In genomic region chr15:29815000-29815704, GRCh38 we compare ENCODE assay signal across 2 cellular contexts.
TF ChIP-seq lines count a peak whose summit lies in the region.

No MANE protein-coding gene starts in this region.

TF ChIP-seq in A549, 52 proteins besides CTCF, POLR2A, EP300 and RAD21 (continued from another document):
- no peak for TF ChIP-seq BCL3 (IDR thresholded peaks at IDR 0.05)
- TF ChIP-seq NFE2L2 (conservative IDR thresholded peaks at IDR 0.05; ENCODE audit: low read length): peak; percentile 44; the same call in 1 of the 2 replicates
- TF ChIP-seq TFCP2L1 (CRISPR knock-in tag; IDR thresholded peaks at IDR 0.05): no peak
- no peak for TF ChIP-seq RFX5 (IDR thresholded peaks at IDR 0.05)
- no peak for TF ChIP-seq HEYL (CRISPR knock-in tag; IDR thresholded peaks at IDR 0.05)
- TF ChIP-seq TP53 (CRISPR knock-in tag; IDR thresholded peaks at IDR 0.05): no peak
- TF ChIP-seq HDAC2 (IDR thresholded peaks at IDR 0.05): no peak
- TF ChIP-seq MAFK (IDR thresholded peaks at IDR 0.05; ENCODE audit: partially characterized antibody): peak; percentile 81
- TF ChIP-seq MAX (IDR thresholded peaks at IDR 0.05): peak; percentile 55

TF ChIP-seq in K562, 482 proteins besides CTCF, POLR2A, EP300 and RAD21 (continues in another document):
- TF ChIP-seq HES1 (IDR thresholded peaks at IDR 0.05; ENCODE audit: low read depth) (no peak), KAT8 (IDR thresholded peaks at IDR 0.05; ENCODE audit: low read depth) (no peak), TSC22D4 (tag; IDR thresholded peaks at IDR 0.05) (no peak), MTF1 (CRISPR knock-in tag; IDR thresholded peaks at IDR 0.05; ENCODE audit: borderline replicate concordance) (no peak), NUFIP1 (IDR thresholded peaks at IDR 0.05; ENCODE audit: partially characterized antibody) (no peak), ATF7 (IDR thresholded peaks at IDR 0.05) (no peak), SP1 (CRISPR knock-in tag; IDR thresholded peaks at IDR 0.05) (no peak), BRD4 (IDR thresholded peaks at IDR 0.05) (no peak), CBX1 (IDR thresholded peaks at IDR 0.05; ENCODE audit: low read depth) (no peak), TFAP4 (CRISPR knock-in tag; IDR thresholded peaks at IDR 0.05; ENCODE audit: borderline replicate concordance) (no peak), CBX2 (IDR thresholded peaks at IDR 0.05; ENCODE audit: insufficient read depth, low read length, poor library complexity, severe bottlenecking) (no peak), ZFP1 (CRISPR knock-in tag; IDR thresholded peaks at IDR 0.05) (no peak), BHLHE40 (IDR thresholded peaks at IDR 0.05; ENCODE audit: low read length) (peak; percentile 99), FOSL1 (tag; conservative IDR thresholded peaks at IDR 0.05) (no peak), ZNF124 (CRISPR knock-in tag; IDR thresholded peaks at IDR 0.05) (no peak), MTA2 (IDR thresholded peaks at IDR 0.05; ENCODE audit: low read depth) (no peak), SMARCA4 (IDR thresholded peaks at IDR 0.05) (peak; percentile 47; the same call in 1 of the 2 replicates), SOX6 (IDR thresholded peaks at IDR 0.05) (peak; percentile 89), HDGF (IDR thresholded peaks at IDR 0.05) (no peak), TEAD1 (CRISPR knock-in tag; IDR thresholded peaks at IDR 0.05) (no peak), KAT7 (CRISPR knock-in tag; IDR thresholded peaks at IDR 0.05; ENCODE audit: borderline replicate concordance) (no peak), ZNF174 (CRISPR knock-in tag; IDR thresholded peaks at IDR 0.05) (no peak), NCOA1 (IDR thresholded peaks at IDR 0.05; ENCODE audit: low read depth) (no peak), HEY1 (CRISPR knock-in tag; IDR thresholded peaks at IDR 0.05; ENCODE audit: borderline replicate concordance) (no peak), HNRNPH1 (optimal IDR thresholded peaks at IDR 0.05; ENCODE audit: low read depth, low read length) (no peak), KDM2B (CRISPR knock-in tag; IDR thresholded peaks at IDR 0.05) (no peak), RCOR1 (IDR thresholded peaks at IDR 0.05; ENCODE audit: borderline replicate concordance in 1 of 2, low read depth in 2 of 2, low read length in 2 of 2) (peak in 1 of 2 experiments; percentile 34; a peak in 1 of 4 replicates), PBX2 (CRISPR knock-in tag; IDR thresholded peaks at IDR 0.05; ENCODE audit: low read depth) (no peak), PBX2 (tag; conservative IDR thresholded peaks at IDR 0.05; ENCODE audit: low read depth) (peak; percentile 78), ETV1 (tag; conservative IDR thresholded peaks at IDR 0.05; ENCODE audit: low read depth) (no peak), ZBTB7A (IDR thresholded peaks at IDR 0.05; ENCODE audit: borderline replicate concordance, control insufficient read depth, low read depth, low read length) (no peak), ZNF436 (CRISPR knock-in tag; IDR thresholded peaks at IDR 0.05) (no peak), REST (CRISPR knock-in tag; IDR thresholded peaks at IDR 0.05; ENCODE audit: low read depth) (no peak), GTF2A2 (tag; IDR thresholded peaks at IDR 0.05) (no peak), ZNF57 (CRISPR knock-in tag; IDR thresholded peaks at IDR 0.05) (no peak), TEAD2 (tag; IDR thresholded peaks at IDR 0.05) (no peak), ZNF561 (CRISPR knock-in tag; conservative IDR thresholded peaks at IDR 0.05) (no peak), HMGXB4 (CRISPR knock-in tag; IDR thresholded peaks at IDR 0.05) (no peak), ZSCAN32 (CRISPR knock-in tag; IDR thresholded peaks at IDR 0.05) (no peak), ZNF717 (CRISPR knock-in tag; IDR thresholded peaks at IDR 0.05) (no peak)
- TF ChIP-seq, protein P1, sequence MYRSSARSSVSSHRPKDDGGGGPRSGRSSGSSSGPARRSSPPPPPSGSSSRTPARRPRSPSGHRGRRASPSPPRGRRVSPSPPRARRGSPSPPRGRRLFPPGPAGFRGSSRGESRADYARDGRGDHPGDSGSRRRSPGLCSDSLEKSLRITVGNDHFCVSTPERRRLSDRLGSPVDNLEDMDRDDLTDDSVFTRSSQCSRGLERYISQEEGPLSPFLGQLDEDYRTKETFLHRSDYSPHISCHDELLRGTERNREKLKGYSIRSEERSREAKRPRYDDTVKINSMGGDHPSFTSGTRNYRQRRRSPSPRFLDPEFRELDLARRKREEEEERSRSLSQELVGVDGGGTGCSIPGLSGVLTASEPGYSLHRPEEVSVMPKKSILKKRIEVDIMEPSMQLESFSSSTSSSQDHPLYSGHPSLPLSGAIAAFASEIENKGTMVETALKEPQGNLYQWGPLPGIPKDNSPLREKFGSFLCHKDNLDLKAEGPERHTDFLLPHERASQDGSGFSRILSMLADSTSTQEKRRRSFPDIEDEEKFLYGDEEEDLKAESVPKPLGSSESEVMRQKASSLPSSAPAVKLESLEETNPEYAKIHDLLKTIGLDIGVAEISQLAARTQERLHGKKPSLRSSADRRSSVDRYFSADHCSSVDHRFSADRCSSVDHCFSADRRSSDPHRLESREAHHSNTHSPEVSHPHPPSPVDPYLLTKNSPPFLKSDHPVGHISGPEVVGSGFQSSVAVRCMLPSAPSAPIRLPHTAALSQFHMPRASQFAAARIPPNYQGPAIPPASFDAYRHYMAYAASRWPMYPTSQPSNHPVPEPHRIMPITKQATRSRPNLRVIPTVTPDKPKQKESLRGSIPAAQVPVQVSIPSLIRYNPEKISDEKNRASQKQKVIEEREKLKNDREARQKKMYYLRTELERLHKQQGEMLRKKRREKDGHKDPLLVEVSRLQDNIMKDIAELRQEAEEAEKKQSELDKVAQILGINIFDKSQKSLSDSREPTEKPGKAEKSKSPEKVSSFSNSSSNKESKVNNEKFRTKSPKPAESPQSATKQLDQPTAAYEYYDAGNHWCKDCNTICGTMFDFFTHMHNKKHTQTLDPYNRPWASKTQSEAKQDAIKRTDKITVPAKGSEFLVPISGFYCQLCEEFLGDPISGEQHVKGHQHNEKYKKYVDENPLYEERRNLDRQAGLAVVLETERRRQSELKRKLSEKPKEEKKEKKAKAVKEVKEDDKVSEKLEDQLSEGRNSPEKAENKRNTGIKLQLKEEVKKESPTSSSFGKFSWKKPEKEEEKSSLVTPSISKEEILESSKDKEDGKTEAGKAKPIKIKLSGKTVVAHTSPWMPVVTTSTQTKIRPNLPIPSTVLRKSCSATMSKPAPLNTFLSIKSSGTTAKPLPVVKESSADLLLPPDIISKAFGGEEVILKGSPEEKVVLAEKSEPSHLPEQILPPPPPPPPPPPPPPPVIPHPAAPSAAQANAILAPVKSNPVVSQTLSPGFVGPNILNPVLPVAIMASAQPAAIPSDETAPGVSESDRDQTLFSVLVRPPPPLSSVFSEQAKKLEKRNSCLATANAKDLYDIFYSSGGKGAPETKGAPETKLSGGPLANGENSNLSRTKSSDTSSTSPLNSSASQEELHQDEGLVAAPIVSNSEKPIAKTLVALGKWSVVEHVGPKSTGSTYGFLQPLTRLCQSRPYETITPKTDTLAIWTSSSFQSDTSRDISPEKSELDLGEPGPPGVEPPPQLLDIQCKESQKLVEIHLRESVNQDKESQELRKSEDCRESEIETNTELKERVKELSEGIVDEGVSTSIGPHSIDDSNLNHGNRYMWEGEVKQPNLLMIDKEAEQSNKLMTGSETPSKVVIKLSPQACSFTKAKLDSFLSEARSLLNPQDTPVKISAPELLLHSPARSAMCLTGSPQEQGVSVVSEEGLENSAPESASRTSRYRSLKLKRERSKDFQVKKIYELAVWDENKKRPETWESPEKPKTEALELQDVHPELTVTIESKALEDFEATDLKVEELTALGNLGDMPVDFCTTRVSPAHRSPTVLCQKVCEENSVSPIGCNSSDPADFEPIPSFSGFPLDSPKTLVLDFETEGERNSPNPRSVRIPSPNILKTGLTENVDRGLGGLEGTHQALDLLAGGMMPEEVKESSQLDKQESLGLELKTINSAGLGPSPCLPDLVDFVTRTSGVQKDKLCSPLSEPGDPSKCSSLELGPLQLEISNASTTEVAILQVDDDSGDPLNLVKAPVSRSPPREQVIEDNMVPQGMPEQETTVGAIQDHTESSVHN (IDR thresholded peaks at IDR 0.05; ENCODE audit: borderline replicate concordance in 1 of 2, low read depth in 1 of 2): peak in 1 of 2 experiments; percentile 70; a peak in 1 of 4 replicates
- TF ChIP-seq, protein P2, sequence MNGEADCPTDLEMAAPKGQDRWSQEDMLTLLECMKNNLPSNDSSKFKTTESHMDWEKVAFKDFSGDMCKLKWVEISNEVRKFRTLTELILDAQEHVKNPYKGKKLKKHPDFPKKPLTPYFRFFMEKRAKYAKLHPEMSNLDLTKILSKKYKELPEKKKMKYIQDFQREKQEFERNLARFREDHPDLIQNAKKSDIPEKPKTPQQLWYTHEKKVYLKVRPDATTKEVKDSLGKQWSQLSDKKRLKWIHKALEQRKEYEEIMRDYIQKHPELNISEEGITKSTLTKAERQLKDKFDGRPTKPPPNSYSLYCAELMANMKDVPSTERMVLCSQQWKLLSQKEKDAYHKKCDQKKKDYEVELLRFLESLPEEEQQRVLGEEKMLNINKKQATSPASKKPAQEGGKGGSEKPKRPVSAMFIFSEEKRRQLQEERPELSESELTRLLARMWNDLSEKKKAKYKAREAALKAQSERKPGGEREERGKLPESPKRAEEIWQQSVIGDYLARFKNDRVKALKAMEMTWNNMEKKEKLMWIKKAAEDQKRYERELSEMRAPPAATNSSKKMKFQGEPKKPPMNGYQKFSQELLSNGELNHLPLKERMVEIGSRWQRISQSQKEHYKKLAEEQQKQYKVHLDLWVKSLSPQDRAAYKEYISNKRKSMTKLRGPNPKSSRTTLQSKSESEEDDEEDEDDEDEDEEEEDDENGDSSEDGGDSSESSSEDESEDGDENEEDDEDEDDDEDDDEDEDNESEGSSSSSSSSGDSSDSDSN (IDR thresholded peaks at IDR 0.05; ENCODE audit: borderline replicate concordance in 1 of 2, low read depth in 2 of 2, low read length in 2 of 2): no peak
